Comparison of ENCODE assay signal across 19 cellular contexts in genomic region chrX:114583646-114584433, GRCh38. TPM values are rescaled to one million over a fixed set of nuclear protein-coding genes. Genes with fewer than 3 reads are reported as not detected.
A peak's percentile ranks its signal among the peaks of the same experiment; 100 is the strongest.
DNase-seq lines count a peak whose midpoint lies in the region; ATAC-seq and TF ChIP-seq lines count a peak whose summit lies in the region.
"Had no signal": no experiment of that assay in that cellular context is flagged by ENCODE, and none has a peak within 500 bp of the region (broad histone marks: within the 10 kb centered on the region; RNA-seq: fewer than 3 reads in every experiment).

Gene HTR2C (plus strand): TSS chrX:114584086. CDS start chrX:114726937, 142,851 bp downstream.

- H3K27ac ChIP-seq in cardiac muscle cell (no peak within 1 kb of the TSS), dorsolateral prefrontal cortex (no peak within 1 kb of the TSS), lower lobe of right lung (no peak within 1 kb of the TSS), thoracic aorta (no peak within 1 kb of the TSS)
- H3K27ac ChIP-seq: esophagus squamous epithelium, spleen had no signal

- ATAC-seq in left ventricle myocardium superior (no peak), lower lobe of right lung (no peak), thoracic aorta (ENCODE audit: insufficient number of reproducible peaks, low FRiP score, low read depth) (no peak)
- ATAC-seq: naive thymus-derived CD8-positive, alpha-beta T cell had no signal

- TF ChIP-seq CTCF in cardiac muscle cell (IDR thresholded peaks at IDR 0.05; ENCODE audit: low read depth, low read length) (no peak), dorsolateral prefrontal cortex (IDR thresholded peaks at IDR 0.05 in 54 of 56, conservative IDR thresholded peaks at IDR 0.05 in 2 of 56; ENCODE audit: low read depth in 1 of 56, partially characterized antibody in 56 of 56) (no peak), lower lobe of right lung (IDR thresholded peaks at IDR 0.05) (no peak), thoracic aorta (IDR thresholded peaks at IDR 0.05) (no peak)

- no peak for DNase-seq in cardiac muscle cell (ENCODE audit: low read depth in 1 of 2, low spot score in 1 of 2)
- no peak for DNase-seq in left ventricle myocardium superior
- no peak for DNase-seq in dorsolateral prefrontal cortex
- no peak for DNase-seq in lower lobe of right lung
- no peak for DNase-seq in thoracic aorta (ENCODE audit: low spot score)
- no peak for DNase-seq in kidney tubule cell (ENCODE audit: low spot score)
- DNase-seq in NCI-H2107 treated with DMSO at 0.1 percent for 48 hours (lab: John Stamatoyannopoulos, UW; ENCODE audit: unreplicated experiment) = no peak
- DNase-seq in UCSD-AML1 (lab: John Stamatoyannopoulos, UW; ENCODE audit: unreplicated experiment) = no peak
- DNase-seq: activated CD8-positive, alpha-beta memory T cell treated with anti-CD3 and anti-CD28 coated beads for 24 hours; activated gamma-delta T cell treated with Interleukin-2 at 50 U/mL for 16 hours; DMS153; esophagus squamous epithelium; naive thymus-derived CD8-positive, alpha-beta T cell; NCI-H1417; NCI-H69; T-helper 9 cell had no signal

- H3K27me3 ChIP-seq in cardiac muscle cell (peaks cover 95% of the 10 kb centered on the region), dorsolateral prefrontal cortex (peaks cover 0 to 100% (median 84%) of the 10 kb centered on the region in 45 donors), lower lobe of right lung (ENCODE audit: low read depth) (peaks cover 44% of the 10 kb centered on the region), thoracic aorta (replicated peaks; ENCODE audit: insufficient read depth) (no peaks in the 10 kb centered on the region)

- H3K9me3 ChIP-seq in cardiac muscle cell (ENCODE audit: low read depth) (no peaks in the 10 kb centered on the region), lower lobe of right lung (no peaks in the 10 kb centered on the region), thoracic aorta (no peaks in the 10 kb centered on the region)

- H3K36me3 ChIP-seq in cardiac muscle cell = no peaks in the 10 kb centered on the region
- no peaks in the 10 kb centered on the region for H3K36me3 ChIP-seq in lower lobe of right lung
- H3K36me3 ChIP-seq in thoracic aorta = no peaks in the 10 kb centered on the region
- H3K36me3 ChIP-seq: esophagus squamous epithelium, spleen had no signal

- no peaks in the 10 kb centered on the region for H3K4me1 ChIP-seq in cardiac muscle cell (ENCODE audit: low read depth)
- H3K4me1 ChIP-seq in lower lobe of right lung = no peaks in the 10 kb centered on the region
- peaks cover 0 to 6% of the 10 kb centered on the region in 2 donors for H3K4me1 ChIP-seq in thoracic aorta (ENCODE audit: control insufficient read depth in 1 of 2, low read depth in 2 of 2)

- H3K4me3 ChIP-seq in cardiac muscle cell (peak within 1 kb of the TSS; percentile 49), dorsolateral prefrontal cortex (peak within 1 kb of the TSS in 47 of 59 donors; percentile 8 to 55 (median 31)), lower lobe of right lung (peak within 1 kb of the TSS; percentile 6), thoracic aorta (peak within 1 kb of the TSS; percentile 52)

- intact Hi-C loops in left ventricle myocardium superior (cut with micrococcal nuclease) (no loop called here), dorsolateral prefrontal cortex (cut with DNase I) (no loop called here), lower lobe of right lung (cut with DNase I) (no loop called here)

RNA-seq across cellular contexts. Expression of gene HTR2C, which starts in this region (rescaled TPM):
- total RNA-seq in cardiac muscle cell (0.04 and 0.18 TPM in 2 replicates), left ventricle myocardium superior (not detected), dorsolateral prefrontal cortex (1 to 10 TPM in 113 of 120 experiments, under 1 TPM in 7; 0.39 to 7.2 (median 2.4) TPM), lower lobe of right lung (not detected), thoracic aorta (not detected)
- 0.76 TPM in 1 of 2 replicates, not detected in the other for polyA plus RNA-seq in cardiac muscle cell
- total RNA-seq: esophagus squamous epithelium; kidney epithelial cell; naive thymus-derived CD8-positive, alpha-beta T cell; spleen had no signal
- polyA plus RNA-seq: AG04450; naive thymus-derived CD8-positive, alpha-beta T cell; spleen had no signal
